16 cellular contexts compared by ENCODE assay signal in genomic region chr5:165328856-165329255, GRCh38.
"Had no signal": no experiment of that assay in that cellular context is flagged by ENCODE, and none has a peak within 500 bp of the region (broad histone marks: within the 10 kb centered on the region; RNA-seq: fewer than 3 reads in every experiment).

No MANE protein-coding gene starts in this region.

- H3K9me3 ChIP-seq: lower lobe of right lung, prostate gland, thyroid gland had no signal

- H3K27me3 ChIP-seq: heart left ventricle, thyroid gland had no signal

- DNase-seq: activated CD4-positive, alpha-beta T cell treated with anti-CD3 and anti-CD28 coated beads, Interleukin-2, amount 10 ng/mL, durations not matched to agents 7 days and 5 days; activated CD8-positive, alpha-beta memory T cell treated with anti-CD3 and anti-CD28 coated beads, Interleukin-2, amount 50 U/mL, for 48 hours; activated naive CD8-positive, alpha-beta T cell treated with anti-CD3 and anti-CD28 coated beads for 36 hours; dermis blood vessel endothelial cell; effector memory CD8-positive, alpha-beta T cell; foreskin melanocyte; heart left ventricle; left colon; lower lobe of right lung; midbrain; stimulated activated CD4-positive, alpha-beta T cell treated with anti-CD3 and anti-CD28 coated beads, Interleukin-12 subunit alpha, Interleukin-12 subunit beta, amount 100 ng/mL, for 4 hours; T-helper 2 cell; thyroid gland had no signal

- H3K4me1 ChIP-seq: heart left ventricle, lower lobe of right lung, prostate gland, thyroid gland had no signal

- H3K4me3 ChIP-seq: heart left ventricle, lower lobe of right lung, prostate gland, thyroid gland had no signal

- H3K27ac ChIP-seq: heart left ventricle, lower lobe of right lung, prostate gland, thyroid gland had no signal

- H3K36me3 ChIP-seq: heart left ventricle, lower lobe of right lung, prostate gland, thyroid gland had no signal

- ATAC-seq: effector memory CD8-positive, alpha-beta T cell; heart left ventricle; left colon; lower lobe of right lung; sciatic nerve; stimulated activated memory B cell treated with anti-CD40 and anti-IgM and Interleukin-4, amounts not matched to agents 10 μg/mL and 1 μg/mL and 100 μg/mL, for 72 hours had no signal
